Comparison of ENCODE assay signal across 19 cellular contexts in the genomic region with DNA sequence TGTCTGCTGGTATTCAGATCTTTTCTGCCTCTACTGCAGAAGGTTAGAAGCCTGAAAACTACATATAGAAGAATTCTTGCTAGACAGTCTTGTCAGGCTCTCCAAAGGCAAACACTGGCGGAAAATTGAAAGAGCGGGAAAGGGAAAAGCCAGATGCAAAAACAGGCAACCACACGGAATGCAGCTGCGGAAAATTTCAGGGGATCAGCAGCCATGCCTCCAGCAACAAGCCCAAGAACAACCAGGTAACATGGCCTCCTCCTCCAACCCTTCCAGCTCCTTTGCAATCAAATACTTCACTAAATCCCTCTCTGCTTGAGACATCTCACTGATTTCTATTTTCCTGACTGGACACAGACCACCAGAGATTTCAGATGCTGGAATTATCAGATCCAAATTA. TPM values are rescaled to one million over a fixed set of nuclear protein-coding genes. Genes with fewer than 3 reads are reported as not detected.
A peak's percentile ranks its signal among the peaks of the same experiment; 100 is the strongest.
DNase-seq lines count a peak whose midpoint lies in the region; ATAC-seq, FAIRE-seq and TF ChIP-seq lines count a peak whose summit lies in the region.
"Had no signal": no experiment of that assay in that cellular context is flagged by ENCODE, and none has a peak within 500 bp of the region (broad histone marks: within the 10 kb centered on the region; RNA-seq: fewer than 3 reads in every experiment).

No MANE protein-coding gene starts in this region.

- no peaks in the 10 kb centered on the region for H3K27me3 Mint-ChIP-seq in activated CD4-positive, alpha-beta memory T cell treated with anti-CD3 and anti-CD28 coated beads for 36 hours
- no peaks in the 10 kb centered on the region for H3K27me3 Mint-ChIP-seq in activated CD4-positive, alpha-beta memory T cell treated with anti-CD3 and anti-CD28 coated beads, Interleukin-2, amount 10 ng/mL, durations not matched to agents 7 days and 5 days
- H3K27me3 Mint-ChIP-seq in dendritic cell treated with granulocyte-macrophage colony-stimulating factor and Interleukin-4, amounts not matched to agents 40 ng/mL and 50 ng/mL, for 4 days: no peaks in the 10 kb centered on the region
- H3K27me3 Mint-ChIP-seq: activated CD8-positive, alpha-beta T cell treated with anti-CD3 and anti-CD28 coated beads for 36 hours had no signal

- no peak overlapping the region for H2AK5ac ChIP-seq in IMR-90 (ENCODE audit: low read depth, low read length)

- H4K20me1 ChIP-seq in IMR-90 (ENCODE audit: insufficient read depth, low read length): peaks cover 93% of the 10 kb centered on the region
- H4K20me1 ChIP-seq in smooth muscle cell (ENCODE audit: low read depth): peaks cover 99% of the 10 kb centered on the region

- ATAC-seq in IMR-90 (ENCODE audit: low read depth) (no peak), HG03025 (IDR thresholded peaks at IDR 0.05; ENCODE audit: low FRiP score, unreplicated experiment) (no peak)

- WGBS in IMR-90 (ENCODE audit: extremely low coverage in 2 of 2, insufficient read length in 1 of 2), 2 experiments: 85% methylated on average over 4 of the region's 4 CpGs; no CpG with 5 or more reads in 1 of the 2 experiments
- 49% methylated on average over 4 of the region's 4 CpGs for WGBS in smooth muscle cell (ENCODE audit: low lambda C conversion rate)

- H3K56ac ChIP-seq in IMR-90 (ENCODE audit: extremely low read depth, insufficient read depth, low read length): no peak overlapping the region

- CTCF ChIA-PET in activated CD4-positive, alpha-beta memory T cell treated with anti-CD3 and anti-CD28 coated beads for 36 hours (lab: Charles Lee): no interaction called here
- CTCF ChIA-PET in activated CD4-positive, alpha-beta memory T cell treated with anti-CD3 and anti-CD28 coated beads, Interleukin-2, amount 10 ng/mL, durations not matched to agents 7 days and 5 days (lab: Charles Lee): interaction anchor here (0.8 to 2.6 kb wide), 4 partner anchors 8 to 58 kb away, joined by 3 to 11 read pairs (median 4); a partner anchor contains a TSS
- CTCF ChIA-PET in IMR-90 (lab: Yijun Ruan, JAX): interaction anchor here (0.7 kb wide), 1 partner anchor 370 kb away, joined by 3 read pairs; no protein-coding TSS in a partner anchor

- POLR2A ChIA-PET in activated CD4-positive, alpha-beta memory T cell treated with anti-CD3 and anti-CD28 coated beads for 36 hours (lab: Charles Lee): interaction anchor here (2.3 kb wide), 1 partner anchor 8 kb away, joined by 12 read pairs; no protein-coding TSS in a partner anchor
- POLR2A ChIA-PET in activated CD4-positive, alpha-beta memory T cell treated with anti-CD3 and anti-CD28 coated beads, Interleukin-2, amount 10 ng/mL, durations not matched to agents 7 days and 5 days (lab: Charles Lee): interaction anchor here (1.3 to 3.4 kb wide), 2 partner anchors 9 to 12 kb away, joined by 4 to 28 read pairs; a partner anchor contains a TSS
- POLR2A ChIA-PET in IMR-90 (lab: Charles Lee; ENCODE audit: unreplicated experiment): no interaction called here

- H3K36me3 Mint-ChIP-seq in activated CD4-positive, alpha-beta memory T cell treated with anti-CD3 and anti-CD28 coated beads for 36 hours: peaks cover 2% of the 10 kb centered on the region
- peaks cover 8% of the 10 kb centered on the region for H3K36me3 Mint-ChIP-seq in activated CD4-positive, alpha-beta memory T cell treated with anti-CD3 and anti-CD28 coated beads, Interleukin-2, amount 10 ng/mL, durations not matched to agents 7 days and 5 days (ENCODE audit: low read depth)
- H3K36me3 Mint-ChIP-seq in dendritic cell treated with granulocyte-macrophage colony-stimulating factor and Interleukin-4, amounts not matched to agents 40 ng/mL and 50 ng/mL, for 4 days (ENCODE audit: low read depth): no peaks in the 10 kb centered on the region

- no peak overlapping the region for H3K4ac ChIP-seq in IMR-90 (ENCODE audit: low read depth, low read length)

- no peak overlapping the region for H2BK15ac ChIP-seq in IMR-90 (ENCODE audit: low read depth, low read length)

- H4K5ac ChIP-seq in IMR-90 (ENCODE audit: low read depth, low read length): no peak overlapping the region

- no TSS peak for BruUV-seq in IMR-90 (replicated peaks; lab: Mats Ljungman, UMichigan)

- peaks cover 9% of the 10 kb centered on the region for H3K9me1 ChIP-seq in IMR-90 (ENCODE audit: insufficient read depth, low read length)

- H3K27ac Mint-ChIP-seq in activated CD4-positive, alpha-beta memory T cell treated with anti-CD3 and anti-CD28 coated beads for 36 hours: peak overlapping the region; percentile 61
- no peak overlapping the region for H3K27ac Mint-ChIP-seq in activated CD4-positive, alpha-beta memory T cell treated with anti-CD3 and anti-CD28 coated beads, Interleukin-2, amount 10 ng/mL, durations not matched to agents 7 days and 5 days
- peak overlapping the region; percentile 53 for H3K27ac Mint-ChIP-seq in dendritic cell treated with granulocyte-macrophage colony-stimulating factor and Interleukin-4, amounts not matched to agents 40 ng/mL and 50 ng/mL, for 4 days

- H2BK5ac ChIP-seq in IMR-90 (ENCODE audit: low read depth, low read length, poor library complexity, severe bottlenecking): no peak overlapping the region

- DNase-seq in activated CD4-positive, alpha-beta memory T cell treated with anti-CD3 and anti-CD28 coated beads for 36 hours: no peak
- DNase-seq in activated CD4-positive, alpha-beta memory T cell treated with anti-CD3 and anti-CD28 coated beads, Interleukin-2, amount 10 ng/mL, durations not matched to agents 7 days and 5 days: no peak
- DNase-seq in IMR-90 (no peak), smooth muscle cell (lab: John Stamatoyannopoulos, UW; ENCODE audit: unreplicated experiment) (no peak), RCC 7860 (ENCODE audit: low spot score) (no peak), erythroblast (lab: John Stamatoyannopoulos, UW) (no peak)
- DNase-seq: activated CD8-positive, alpha-beta T cell treated with anti-CD3 and anti-CD28 coated beads for 36 hours; amygdala; DMS53; GM23248; immature natural killer cell; NCI-H1930; NCI-H446; stimulated activated CD4-positive, alpha-beta T cell treated with anti-CD3 and anti-CD28 coated beads, Interleukin-4, amount 100 ng/mL, for 1 hour had no signal

- H3K4me3 ChIP-seq in IMR-90 (ENCODE audit: insufficient read depth, low read depth, low read length) (no peak overlapping the region), smooth muscle cell (no peak overlapping the region)
- H3K4me3 ChIP-seq: BLaER1, GM23248, prostate gland, skin epidermis had no signal

- FAIRE-seq in RCC 7860 (lab: Jason Lieb, UNC): no peak

- no peaks in the 10 kb centered on the region for H3F3A ChIP-seq in smooth muscle cell (ENCODE audit: low read depth)

- no peak overlapping the region for H3K4me3 Mint-ChIP-seq in activated CD4-positive, alpha-beta memory T cell treated with anti-CD3 and anti-CD28 coated beads for 36 hours
- no peak overlapping the region for H3K4me3 Mint-ChIP-seq in activated CD4-positive, alpha-beta memory T cell treated with anti-CD3 and anti-CD28 coated beads, Interleukin-2, amount 10 ng/mL, durations not matched to agents 7 days and 5 days
- no peak overlapping the region for H3K4me3 Mint-ChIP-seq in dendritic cell treated with granulocyte-macrophage colony-stimulating factor and Interleukin-4, amounts not matched to agents 40 ng/mL and 50 ng/mL, for 4 days
- H3K4me3 Mint-ChIP-seq: activated CD8-positive, alpha-beta T cell treated with anti-CD3 and anti-CD28 coated beads for 36 hours had no signal

- H3K9me3 ChIP-seq in IMR-90 (ENCODE audit: control insufficient read depth, insufficient read depth, low read length): no peaks in the 10 kb centered on the region
- H3K9me3 ChIP-seq in smooth muscle cell (replicated peaks; ENCODE audit: low read depth): no peaks in the 10 kb centered on the region
- H3K9me3 ChIP-seq: prostate gland had no signal

- H2AFZ ChIP-seq in IMR-90 (replicated peaks; ENCODE audit: low read length, poor library complexity) (no peak overlapping the region), smooth muscle cell (ENCODE audit: low read depth) (no peak overlapping the region)
- H2AFZ ChIP-seq: GM23248 had no signal

- H3K4me1 Mint-ChIP-seq in activated CD4-positive, alpha-beta memory T cell treated with anti-CD3 and anti-CD28 coated beads for 36 hours (ENCODE audit: low read depth): peaks cover 77% of the 10 kb centered on the region
- peaks cover 57% of the 10 kb centered on the region for H3K4me1 Mint-ChIP-seq in activated CD4-positive, alpha-beta memory T cell treated with anti-CD3 and anti-CD28 coated beads, Interleukin-2, amount 10 ng/mL, durations not matched to agents 7 days and 5 days
- peaks cover 74% of the 10 kb centered on the region for H3K4me1 Mint-ChIP-seq in dendritic cell treated with granulocyte-macrophage colony-stimulating factor and Interleukin-4, amounts not matched to agents 40 ng/mL and 50 ng/mL, for 4 days (ENCODE audit: low read depth)

- no peak overlapping the region for H2BK20ac ChIP-seq in IMR-90 (ENCODE audit: low read depth, low read length)

- H3K23ac ChIP-seq in IMR-90 (ENCODE audit: low read depth, low read length): no peak overlapping the region

- H2AK9ac ChIP-seq in IMR-90 (replicated peaks; ENCODE audit: low read depth, low read length, poor library complexity): no peak overlapping the region

- H3K9me3 Mint-ChIP-seq in activated CD4-positive, alpha-beta memory T cell treated with anti-CD3 and anti-CD28 coated beads for 36 hours: no peaks in the 10 kb centered on the region
- H3K9me3 Mint-ChIP-seq in activated CD4-positive, alpha-beta memory T cell treated with anti-CD3 and anti-CD28 coated beads, Interleukin-2, amount 10 ng/mL, durations not matched to agents 7 days and 5 days: no peaks in the 10 kb centered on the region
- no peaks in the 10 kb centered on the region for H3K9me3 Mint-ChIP-seq in dendritic cell treated with granulocyte-macrophage colony-stimulating factor and Interleukin-4, amounts not matched to agents 40 ng/mL and 50 ng/mL, for 4 days
- H3K9me3 Mint-ChIP-seq: activated CD8-positive, alpha-beta T cell treated with anti-CD3 and anti-CD28 coated beads for 36 hours; immature natural killer cell had no signal

- peaks cover 14% of the 10 kb centered on the region for H3K4me1 ChIP-seq in IMR-90 (ENCODE audit: control insufficient read depth, insufficient read depth, low read length)
- H3K4me1 ChIP-seq in smooth muscle cell (ENCODE audit: low read depth): peaks cover 21% of the 10 kb centered on the region
- H3K4me1 ChIP-seq: prostate gland had no signal

- H4K8ac ChIP-seq in IMR-90 (ENCODE audit: low read depth in 2 of 2, low read length in 2 of 2): no peak overlapping the region

- peaks cover 2 to 55% of the 10 kb centered on the region in 2 experiments; a peak in 3 of 4 replicates for H3K79me1 ChIP-seq in IMR-90 (ENCODE audit: low read depth in 1 of 2, low read length in 2 of 2)

- H3K27ac ChIP-seq in IMR-90 (ENCODE audit: insufficient read depth, low read length) (no peak overlapping the region), smooth muscle cell (ENCODE audit: low read depth) (no peak overlapping the region)
- H3K27ac ChIP-seq: BLaER1, GM23248, prostate gland, skin epidermis had no signal

- no peak overlapping the region for H3K18ac ChIP-seq in IMR-90 (ENCODE audit: low read depth, low read length)

- H3K4me2 ChIP-seq in IMR-90 (ENCODE audit: low read depth, low read length) (peak overlapping the region; percentile 56; the same call in 1 of the 2 replicates), smooth muscle cell (peak overlapping the region; percentile 10)
- H3K4me2 ChIP-seq: BLaER1 had no signal

- H4K91ac ChIP-seq in IMR-90 (ENCODE audit: insufficient read depth, low read depth, low read length): no peak overlapping the region

- H3K79me2 ChIP-seq in smooth muscle cell (ENCODE audit: low read depth): peaks cover 100% of the 10 kb centered on the region

- intact Hi-C loops in activated CD4-positive, alpha-beta memory T cell treated with anti-CD3 and anti-CD28 coated beads for 36 hours (cut with micrococcal nuclease): no loop called here
- intact Hi-C loops in IMR-90 (cut with micrococcal nuclease): no loop called here
- intact Hi-C loops in dendritic cell treated with granulocyte-macrophage colony-stimulating factor and Interleukin-4, amounts not matched to agents 40 ng/mL and 50 ng/mL, for 4 days (cut with micrococcal nuclease): loop anchor here (10.0 kb wide), 1 partner anchor 364 kb away; a partner anchor contains a TSS

- in situ Hi-C loops in IMR-90 (cut with MboI; ENCODE audit: low sequenced_read_pairs): no loop called here

- TF ChIP-seq CTCF in IMR-90 (conservative IDR thresholded peaks at IDR 0.05; ENCODE audit: low read depth, low read length): no peak
- no peak for TF ChIP-seq CTCF in smooth muscle cell (IDR thresholded peaks at IDR 0.05; ENCODE audit: borderline replicate concordance, insufficient read depth, poor library complexity, severe bottlenecking)

- TF ChIP-seq POLR2A in IMR-90 (IDR thresholded peaks at IDR 0.05; ENCODE audit: low read depth, low read length) (no peak), erythroblast (IDR thresholded peaks at IDR 0.05; ENCODE audit: low read length) (no peak)

- no peak for TF ChIP-seq RAD21 in IMR-90 (IDR thresholded peaks at IDR 0.05; ENCODE audit: low read length)

- H3K9ac ChIP-seq in IMR-90 (ENCODE audit: low read depth, low read length) (no peak overlapping the region), smooth muscle cell (ENCODE audit: low read depth) (no peak overlapping the region)
- H3K9ac ChIP-seq: BLaER1, GM23248 had no signal

- H3K27me3 ChIP-seq in IMR-90 (ENCODE audit: control insufficient read depth, insufficient read depth, low read length) (no peaks in the 10 kb centered on the region), smooth muscle cell (ENCODE audit: low read depth) (no peaks in the 10 kb centered on the region)
- H3K27me3 ChIP-seq: BLaER1 had no signal

- H3K36me3 ChIP-seq in IMR-90 (ENCODE audit: control insufficient read depth, insufficient read depth, low read length) (no peaks in the 10 kb centered on the region), smooth muscle cell (ENCODE audit: low read depth) (no peaks in the 10 kb centered on the region)
- H3K36me3 ChIP-seq: prostate gland had no signal

- no peak overlapping the region for H2BK120ac ChIP-seq in IMR-90 (ENCODE audit: low read depth, low read length)

- H3K14ac ChIP-seq in IMR-90 (replicated peaks; ENCODE audit: low read depth, low read length): no peak overlapping the region

- dilution Hi-C loops in IMR-90 (cut with HindIII; ENCODE audit: low sequenced_read_pairs, unreplicated experiment): no loop called here

RNA-seq across cellular contexts. Expression of a gene that starts 9.6 kb away (rescaled TPM):
- total RNA-seq in activated CD4-positive, alpha-beta memory T cell treated with anti-CD3 and anti-CD28 coated beads for 36 hours: 10 to 100 TPM; 52.6 to 53.2 TPM
- 10 to 100 TPM; 56.1 to 59.8 TPM for total RNA-seq in activated CD4-positive, alpha-beta memory T cell treated with anti-CD3 and anti-CD28 coated beads, Interleukin-2, amount 10 ng/mL, durations not matched to agents 7 days and 5 days
- 56.3 and 68.6 TPM in 2 replicates for total RNA-seq in IMR-90 (2012; rRNA removed)
- 69.1 and 73.8 TPM in 2 replicates for polyA plus RNA-seq in IMR-90 (2012; rRNA removed)
- polyA plus RNA-seq in IMR-90 (2012; cell fraction: cytosol; rRNA removed): 12.4 and 31.0 TPM in 2 replicates
- 45.9 and 251 TPM in 2 replicates for polyA plus RNA-seq in IMR-90 (2012; cell fraction: nucleus; rRNA removed; ENCODE audit: low replicate concordance)
- 50.9 and 69.6 TPM in 2 replicates for total RNA-seq in smooth muscle cell
- 18.4 and 22.1 TPM in 2 replicates for polyA plus RNA-seq in smooth muscle cell
